In the genomic region with DNA sequence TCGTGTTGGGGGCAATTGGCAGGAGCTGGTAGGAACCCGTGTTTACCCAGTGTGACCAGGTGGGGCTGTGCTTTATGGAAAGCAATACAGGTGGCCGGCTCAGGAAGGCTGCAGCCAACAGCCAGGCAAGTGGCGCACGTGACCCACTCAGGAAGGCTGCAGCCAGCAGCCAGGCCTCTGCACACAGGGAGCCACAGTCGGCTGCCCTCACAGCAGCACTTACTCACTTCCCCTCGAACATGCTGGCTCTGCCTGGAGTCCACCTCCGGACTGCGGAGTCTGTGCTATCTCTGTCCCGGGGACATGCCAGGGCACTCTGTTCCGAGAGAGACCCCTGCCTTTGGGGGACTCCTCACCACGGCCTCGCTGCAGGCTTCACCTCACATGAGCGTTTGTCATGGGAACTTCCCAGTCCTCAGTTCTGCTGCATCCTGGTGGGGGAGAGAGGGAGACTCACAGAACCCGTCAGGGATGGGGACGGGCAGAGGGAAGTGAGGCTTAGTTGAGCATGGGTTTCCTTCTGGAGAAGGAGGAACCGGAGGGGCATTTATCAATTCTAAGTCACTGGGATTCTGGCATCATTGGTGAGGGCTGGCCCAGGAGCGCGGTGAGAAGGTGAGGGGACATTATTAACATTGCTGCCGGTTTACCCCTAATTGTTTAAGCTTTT, we compare ENCODE assay signal across 1 cellular context.
TF ChIP-seq lines count a peak whose summit lies in the region.

No MANE protein-coding gene starts in this region.

TF ChIP-seq in HepG2, 621 proteins besides CTCF, POLR2A, EP300 and RAD21 (continued from another document and continues in another):
- TF ChIP-seq DNMT3B (CRISPR knock-in tag; conservative IDR thresholded peaks at IDR 0.05) (no peak), ZNF768 (CRISPR knock-in tag; IDR thresholded peaks at IDR 0.05) (peak; percentile 16; the same call in 1 of the 2 replicates), ZNF33A (CRISPR knock-in tag; IDR thresholded peaks at IDR 0.05; ENCODE audit: borderline replicate concordance) (no peak), SALL1 (CRISPR knock-in tag; IDR thresholded peaks at IDR 0.05) (peak; percentile 61), RBAK (CRISPR knock-in tag; IDR thresholded peaks at IDR 0.05) (no peak), ZBTB7A (CRISPR knock-in tag; IDR thresholded peaks at IDR 0.05) (no peak), PAF1 (CRISPR knock-in tag; IDR thresholded peaks at IDR 0.05) (no peak), SETDB1 (CRISPR knock-in tag; IDR thresholded peaks at IDR 0.05; ENCODE audit: borderline replicate concordance) (no peak), NR2C2 (CRISPR knock-in tag; IDR thresholded peaks at IDR 0.05; ENCODE audit: borderline replicate concordance) (no peak), ZNF605 (CRISPR knock-in tag; IDR thresholded peaks at IDR 0.05) (0 out of 2 replicates have a peak, but pooled peaks have one; percentile 56), SRF (IDR thresholded peaks at IDR 0.05; ENCODE audit: low read depth, low read length) (no peak), TGIF2 (CRISPR knock-in tag; IDR thresholded peaks at IDR 0.05) (0 out of 2 replicates have a peak, but pooled peaks have one; percentile 33), CEBPG (CRISPR knock-in tag; IDR thresholded peaks at IDR 0.05) (no peak), TAF15 (IDR thresholded peaks at IDR 0.05; ENCODE audit: low read depth, low read length, poor library complexity, severe bottlenecking) (no peak), TEAD3 (CRISPR knock-in tag; optimal IDR thresholded peaks at IDR 0.05; ENCODE audit: borderline replicate concordance) (no peak), CBX2 (IDR thresholded peaks at IDR 0.05; ENCODE audit: low read depth, low read length) (no peak), CBX2 (CRISPR knock-in tag; IDR thresholded peaks at IDR 0.05; ENCODE audit: low read depth) (0 out of 2 replicates have a peak, but pooled peaks have one; percentile 24), SMARCC2 (IDR thresholded peaks at IDR 0.05) (no peak), SNRNP70 (IDR thresholded peaks at IDR 0.05; ENCODE audit: low read depth, low read length) (no peak), NCOR1 (IDR thresholded peaks at IDR 0.05; ENCODE audit: borderline replicate concordance, low read length) (no peak), MYNN (CRISPR knock-in tag; IDR thresholded peaks at IDR 0.05; ENCODE audit: low read depth) (no peak), DZIP1 (CRISPR knock-in tag; IDR thresholded peaks at IDR 0.05) (peak; percentile 53; the same call in 1 of the 2 replicates), ZNF441 (CRISPR knock-in tag; IDR thresholded peaks at IDR 0.05; ENCODE audit: borderline replicate concordance) (no peak), ZNF598 (CRISPR knock-in tag; IDR thresholded peaks at IDR 0.05; ENCODE audit: borderline replicate concordance) (no peak), CENPX (CRISPR knock-in tag; IDR thresholded peaks at IDR 0.05) (no peak), ZBTB43 (CRISPR knock-in tag; conservative IDR thresholded peaks at IDR 0.05) (no peak), ZNF543 (CRISPR knock-in tag; IDR thresholded peaks at IDR 0.05) (no peak), ZMYM2 (CRISPR knock-in tag; IDR thresholded peaks at IDR 0.05) (no peak), PTBP1 (IDR thresholded peaks at IDR 0.05; ENCODE audit: low read depth, low read length, poor library complexity, severe bottlenecking) (no peak), ZSCAN5A (CRISPR knock-in tag; IDR thresholded peaks at IDR 0.05; ENCODE audit: borderline replicate concordance) (no peak), ZNF530 (CRISPR knock-in tag; IDR thresholded peaks at IDR 0.05; ENCODE audit: low read depth) (no peak), NR0B2 (CRISPR knock-in tag; IDR thresholded peaks at IDR 0.05) (no peak), ZNF850 (CRISPR knock-in tag; conservative IDR thresholded peaks at IDR 0.05) (no peak), FOSL2 (CRISPR knock-in tag; IDR thresholded peaks at IDR 0.05) (no peak), ZFX (CRISPR knock-in tag; IDR thresholded peaks at IDR 0.05; ENCODE audit: low read depth) (peak; percentile 55), MAFK (conservative IDR thresholded peaks at IDR 0.05 in 1 of 2, IDR thresholded peaks at IDR 0.05 in 1 of 2; ENCODE audit: low read length in 2 of 2) (no peak), ZNF331 (CRISPR knock-in tag; IDR thresholded peaks at IDR 0.05) (no peak), DDIT3 (CRISPR knock-in tag; IDR thresholded peaks at IDR 0.05) (no peak), WIZ (CRISPR knock-in tag; IDR thresholded peaks at IDR 0.05) (no peak), YY1 (IDR thresholded peaks at IDR 0.05; ENCODE audit: insufficient read depth, insufficient replicate concordance, low read depth, low read length) (no peak), FOXA1 (IDR thresholded peaks at IDR 0.05) (no peak), FOXA1 (CRISPR knock-in tag; IDR thresholded peaks at IDR 0.05) (0 out of 2 replicates have a peak, but pooled peaks have one; percentile 18)
- TF ChIP-seq, protein P1, sequence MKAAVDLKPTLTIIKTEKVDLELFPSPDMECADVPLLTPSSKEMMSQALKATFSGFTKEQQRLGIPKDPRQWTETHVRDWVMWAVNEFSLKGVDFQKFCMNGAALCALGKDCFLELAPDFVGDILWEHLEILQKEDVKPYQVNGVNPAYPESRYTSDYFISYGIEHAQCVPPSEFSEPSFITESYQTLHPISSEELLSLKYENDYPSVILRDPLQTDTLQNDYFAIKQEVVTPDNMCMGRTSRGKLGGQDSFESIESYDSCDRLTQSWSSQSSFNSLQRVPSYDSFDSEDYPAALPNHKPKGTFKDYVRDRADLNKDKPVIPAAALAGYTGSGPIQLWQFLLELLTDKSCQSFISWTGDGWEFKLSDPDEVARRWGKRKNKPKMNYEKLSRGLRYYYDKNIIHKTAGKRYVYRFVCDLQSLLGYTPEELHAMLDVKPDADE (CRISPR knock-in tag; IDR thresholded peaks at IDR 0.05): no peak
- TF ChIP-seq, protein P2, sequence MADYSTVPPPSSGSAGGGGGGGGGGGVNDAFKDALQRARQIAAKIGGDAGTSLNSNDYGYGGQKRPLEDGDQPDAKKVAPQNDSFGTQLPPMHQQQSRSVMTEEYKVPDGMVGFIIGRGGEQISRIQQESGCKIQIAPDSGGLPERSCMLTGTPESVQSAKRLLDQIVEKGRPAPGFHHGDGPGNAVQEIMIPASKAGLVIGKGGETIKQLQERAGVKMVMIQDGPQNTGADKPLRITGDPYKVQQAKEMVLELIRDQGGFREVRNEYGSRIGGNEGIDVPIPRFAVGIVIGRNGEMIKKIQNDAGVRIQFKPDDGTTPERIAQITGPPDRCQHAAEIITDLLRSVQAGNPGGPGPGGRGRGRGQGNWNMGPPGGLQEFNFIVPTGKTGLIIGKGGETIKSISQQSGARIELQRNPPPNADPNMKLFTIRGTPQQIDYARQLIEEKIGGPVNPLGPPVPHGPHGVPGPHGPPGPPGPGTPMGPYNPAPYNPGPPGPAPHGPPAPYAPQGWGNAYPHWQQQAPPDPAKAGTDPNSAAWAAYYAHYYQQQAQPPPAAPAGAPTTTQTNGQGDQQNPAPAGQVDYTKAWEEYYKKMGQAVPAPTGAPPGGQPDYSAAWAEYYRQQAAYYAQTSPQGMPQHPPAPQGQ (CRISPR knock-in tag; IDR thresholded peaks at IDR 0.05; ENCODE audit: borderline replicate concordance): no peak
- TF ChIP-seq, protein P3, sequence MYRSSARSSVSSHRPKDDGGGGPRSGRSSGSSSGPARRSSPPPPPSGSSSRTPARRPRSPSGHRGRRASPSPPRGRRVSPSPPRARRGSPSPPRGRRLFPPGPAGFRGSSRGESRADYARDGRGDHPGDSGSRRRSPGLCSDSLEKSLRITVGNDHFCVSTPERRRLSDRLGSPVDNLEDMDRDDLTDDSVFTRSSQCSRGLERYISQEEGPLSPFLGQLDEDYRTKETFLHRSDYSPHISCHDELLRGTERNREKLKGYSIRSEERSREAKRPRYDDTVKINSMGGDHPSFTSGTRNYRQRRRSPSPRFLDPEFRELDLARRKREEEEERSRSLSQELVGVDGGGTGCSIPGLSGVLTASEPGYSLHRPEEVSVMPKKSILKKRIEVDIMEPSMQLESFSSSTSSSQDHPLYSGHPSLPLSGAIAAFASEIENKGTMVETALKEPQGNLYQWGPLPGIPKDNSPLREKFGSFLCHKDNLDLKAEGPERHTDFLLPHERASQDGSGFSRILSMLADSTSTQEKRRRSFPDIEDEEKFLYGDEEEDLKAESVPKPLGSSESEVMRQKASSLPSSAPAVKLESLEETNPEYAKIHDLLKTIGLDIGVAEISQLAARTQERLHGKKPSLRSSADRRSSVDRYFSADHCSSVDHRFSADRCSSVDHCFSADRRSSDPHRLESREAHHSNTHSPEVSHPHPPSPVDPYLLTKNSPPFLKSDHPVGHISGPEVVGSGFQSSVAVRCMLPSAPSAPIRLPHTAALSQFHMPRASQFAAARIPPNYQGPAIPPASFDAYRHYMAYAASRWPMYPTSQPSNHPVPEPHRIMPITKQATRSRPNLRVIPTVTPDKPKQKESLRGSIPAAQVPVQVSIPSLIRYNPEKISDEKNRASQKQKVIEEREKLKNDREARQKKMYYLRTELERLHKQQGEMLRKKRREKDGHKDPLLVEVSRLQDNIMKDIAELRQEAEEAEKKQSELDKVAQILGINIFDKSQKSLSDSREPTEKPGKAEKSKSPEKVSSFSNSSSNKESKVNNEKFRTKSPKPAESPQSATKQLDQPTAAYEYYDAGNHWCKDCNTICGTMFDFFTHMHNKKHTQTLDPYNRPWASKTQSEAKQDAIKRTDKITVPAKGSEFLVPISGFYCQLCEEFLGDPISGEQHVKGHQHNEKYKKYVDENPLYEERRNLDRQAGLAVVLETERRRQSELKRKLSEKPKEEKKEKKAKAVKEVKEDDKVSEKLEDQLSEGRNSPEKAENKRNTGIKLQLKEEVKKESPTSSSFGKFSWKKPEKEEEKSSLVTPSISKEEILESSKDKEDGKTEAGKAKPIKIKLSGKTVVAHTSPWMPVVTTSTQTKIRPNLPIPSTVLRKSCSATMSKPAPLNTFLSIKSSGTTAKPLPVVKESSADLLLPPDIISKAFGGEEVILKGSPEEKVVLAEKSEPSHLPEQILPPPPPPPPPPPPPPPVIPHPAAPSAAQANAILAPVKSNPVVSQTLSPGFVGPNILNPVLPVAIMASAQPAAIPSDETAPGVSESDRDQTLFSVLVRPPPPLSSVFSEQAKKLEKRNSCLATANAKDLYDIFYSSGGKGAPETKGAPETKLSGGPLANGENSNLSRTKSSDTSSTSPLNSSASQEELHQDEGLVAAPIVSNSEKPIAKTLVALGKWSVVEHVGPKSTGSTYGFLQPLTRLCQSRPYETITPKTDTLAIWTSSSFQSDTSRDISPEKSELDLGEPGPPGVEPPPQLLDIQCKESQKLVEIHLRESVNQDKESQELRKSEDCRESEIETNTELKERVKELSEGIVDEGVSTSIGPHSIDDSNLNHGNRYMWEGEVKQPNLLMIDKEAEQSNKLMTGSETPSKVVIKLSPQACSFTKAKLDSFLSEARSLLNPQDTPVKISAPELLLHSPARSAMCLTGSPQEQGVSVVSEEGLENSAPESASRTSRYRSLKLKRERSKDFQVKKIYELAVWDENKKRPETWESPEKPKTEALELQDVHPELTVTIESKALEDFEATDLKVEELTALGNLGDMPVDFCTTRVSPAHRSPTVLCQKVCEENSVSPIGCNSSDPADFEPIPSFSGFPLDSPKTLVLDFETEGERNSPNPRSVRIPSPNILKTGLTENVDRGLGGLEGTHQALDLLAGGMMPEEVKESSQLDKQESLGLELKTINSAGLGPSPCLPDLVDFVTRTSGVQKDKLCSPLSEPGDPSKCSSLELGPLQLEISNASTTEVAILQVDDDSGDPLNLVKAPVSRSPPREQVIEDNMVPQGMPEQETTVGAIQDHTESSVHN (CRISPR knock-in tag; IDR thresholded peaks at IDR 0.05): no peak
